Comparison of ENCODE assay signal across 10 cellular contexts in genomic region chr22:42717197-42717967, GRCh38. TPM values are rescaled to one million over a fixed set of nuclear protein-coding genes. Genes with fewer than 3 reads are reported as not detected.
DNase-seq lines count a peak whose midpoint lies in the region; ATAC-seq and TF ChIP-seq lines count a peak whose summit lies in the region.
"Had no signal": no experiment of that assay in that cellular context is flagged by ENCODE, and none has a peak within 500 bp of the region (broad histone marks: within the 10 kb centered on the region; RNA-seq: fewer than 3 reads in every experiment).

No MANE protein-coding gene starts in this region.

- POLR2A ChIA-PET in OCI-LY7 (lab: Charles Lee), result interaction anchor here (1.2 to 2.5 kb wide), 5 partner anchors 10 to 63 kb away, joined by 3 to 12 read pairs (median 3); no protein-coding TSS in a partner anchor
- POLR2A ChIA-PET in HEK293T (lab: Yijun Ruan, JAX), result no interaction called here

- CTCF ChIA-PET in OCI-LY7 (lab: Charles Lee; ENCODE audit: unreplicated experiment) (no interaction called here), HEK293T (lab: Yijun Ruan, JAX) (no interaction called here)

- H3K27ac ChIP-seq in BLaER1 (no peak overlapping the region), OCI-LY7 (ENCODE audit: low read depth, low read length, poor library complexity, severe bottlenecking) (peak overlapping the region; percentile 97)

- intact Hi-C loops in OCI-LY7 (cut with micrococcal nuclease; ENCODE audit: unreplicated experiment), result loop anchor here (2.0 to 5.0 kb wide), 5 partner anchors 21 to 400 kb away; partner anchors contain the start of gene POLDIP3

- H3K4me1 ChIP-seq in BLaER1 (peaks cover 58% of the 10 kb centered on the region), OCI-LY7 (ENCODE audit: insufficient read depth, low read length, poor library complexity, severe bottlenecking) (peaks cover 83% of the 10 kb centered on the region)

- H3K9me3 ChIP-seq in BLaER1 (no peaks in the 10 kb centered on the region), OCI-LY7 (ENCODE audit: low read length) (no peaks in the 10 kb centered on the region)

- H3K4me3 ChIP-seq in BLaER1, result no peak overlapping the region
- H3K4me3 ChIP-seq in H7 (ENCODE audit: insufficient read depth, low read depth, low read length), result no peak overlapping the region
- H3K4me3 ChIP-seq in OCI-LY7 (ENCODE audit: low read depth, low read length, poor library complexity, severe bottlenecking), result peak overlapping the region; percentile 83

- ATAC-seq in GM19395 (IDR thresholded peaks at IDR 0.05; ENCODE audit: unreplicated experiment) (no peak), GM21528 (IDR thresholded peaks at IDR 0.05; ENCODE audit: low FRiP score, unreplicated experiment) (no peak)

- H3K27me3 ChIP-seq in BLaER1 (peaks cover 54% of the 10 kb centered on the region), H7 (ENCODE audit: control insufficient read depth, insufficient read depth, low read length) (peaks cover 31% of the 10 kb centered on the region)

- TF ChIP-seq CTCF in OCI-LY7 (conservative IDR thresholded peaks at IDR 0.05; ENCODE audit: low read length), result no peak

- peaks cover 78% of the 10 kb centered on the region for H3K79me2 ChIP-seq in OCI-LY7 (ENCODE audit: insufficient read depth, low read depth, low read length)

- H4K20me1 ChIP-seq in BLaER1 (peaks cover 27% of the 10 kb centered on the region), OCI-LY7 (ENCODE audit: insufficient read depth, low read length) (no peaks in the 10 kb centered on the region; the same call in 1 of the 2 replicates)

- no peaks in the 10 kb centered on the region for H3K9me2 ChIP-seq in OCI-LY7 (ENCODE audit: insufficient read depth, low read length)

- DNase-seq in H7 (peak; percentile 77), OCI-LY7 (ENCODE audit: low spot score) (peak; percentile 72), iPS-NIHi7 (ENCODE audit: extremely low spot score) (peak; percentile 67), AG08396 (ENCODE audit: low spot score) (no peak), HEK293T (ENCODE audit: extremely low spot score) (no peak)
- DNase-seq: stimulated activated CD4-positive, alpha-beta T cell treated with anti-CD3 and anti-CD28 coated beads, Interleukin-2, amount 100 ng/mL, for 24 hours had no signal

- H3K4me2 ChIP-seq in BLaER1 (peak overlapping the region; percentile 67), OCI-LY7 (ENCODE audit: low read length) (peak overlapping the region; percentile 98)

- H3K9ac ChIP-seq in BLaER1, result no peak overlapping the region

- no peak overlapping the region for H2AFZ ChIP-seq in OCI-LY7 (ENCODE audit: low read length)

- H3K36me3 ChIP-seq in BLaER1 (no peaks in the 10 kb centered on the region), H7 (replicated peaks; ENCODE audit: control insufficient read depth, insufficient read depth, low read length) (no peaks in the 10 kb centered on the region), OCI-LY7 (ENCODE audit: insufficient read depth, low read length) (peaks cover 15% of the 10 kb centered on the region)

- TSS peak; percentile 34 for BruUV-seq in OCI-LY7 (replicated peaks; lab: Mats Ljungman, UMichigan)

TF ChIP-seq in HEK293T, 16 proteins besides CTCF, POLR2A, EP300 and RAD21:
- TF ChIP-seq CTBP1 (IDR thresholded peaks at IDR 0.05; ENCODE audit: borderline replicate concordance) (no peak), HDGF (IDR thresholded peaks at IDR 0.05; ENCODE audit: borderline replicate concordance) (no peak), LEF1 (IDR thresholded peaks at IDR 0.05; ENCODE audit: borderline replicate concordance) (no peak), BHLHE40 (IDR thresholded peaks at IDR 0.05; ENCODE audit: borderline replicate concordance) (no peak), ZNF384 (IDR thresholded peaks at IDR 0.05) (no peak), ARNT (IDR thresholded peaks at IDR 0.05) (no peak), ELF4 (IDR thresholded peaks at IDR 0.05) (no peak), SUZ12 (IDR thresholded peaks at IDR 0.05) (no peak), NFRKB (IDR thresholded peaks at IDR 0.05) (no peak), FOXA1 (IDR thresholded peaks at IDR 0.05) (no peak), L3MBTL2 (conservative IDR thresholded peaks at IDR 0.05) (no peak), FOXM1 (IDR thresholded peaks at IDR 0.05; ENCODE audit: borderline replicate concordance) (no peak), TARDBP (IDR thresholded peaks at IDR 0.05) (no peak), PKNOX1 (IDR thresholded peaks at IDR 0.05) (no peak), SP1 (IDR thresholded peaks at IDR 0.05) (no peak), FOXK2 (IDR thresholded peaks at IDR 0.05) (no peak)

RNA-seq across cellular contexts. Expression of gene A4GALT, which starts 3.3 kb away (rescaled TPM):
- 7.6 and 9.6 TPM in 2 replicates for total RNA-seq in H7 (2014; rRNA removed; shearing (Covaris generic))
- total RNA-seq in OCI-LY7 (2014; rRNA removed; shearing (Covaris generic)), result 48.9 and 61.5 TPM in 2 replicates
- total RNA-seq in OCI-LY7 (2022), result 40.5 and 56.0 TPM in 2 replicates
- total RNA-seq: activated CD8-positive, alpha-beta memory T cell treated with anti-CD3 and anti-CD28 coated beads for 36 hours had no signal

Comparison
In these comparisons a context has a peak if more than half of its experiments do, and no peak if none do; other contexts are left out.
1. DNase-seq: peak in H7 (single experiment), OCI-LY7 (single experiment) and iPS-NIHi7 (single experiment); none in AG08396 (single experiment) and HEK293T (single experiment).